Comparison of ENCODE assay signal across 8 cellular contexts in the genomic region with DNA sequence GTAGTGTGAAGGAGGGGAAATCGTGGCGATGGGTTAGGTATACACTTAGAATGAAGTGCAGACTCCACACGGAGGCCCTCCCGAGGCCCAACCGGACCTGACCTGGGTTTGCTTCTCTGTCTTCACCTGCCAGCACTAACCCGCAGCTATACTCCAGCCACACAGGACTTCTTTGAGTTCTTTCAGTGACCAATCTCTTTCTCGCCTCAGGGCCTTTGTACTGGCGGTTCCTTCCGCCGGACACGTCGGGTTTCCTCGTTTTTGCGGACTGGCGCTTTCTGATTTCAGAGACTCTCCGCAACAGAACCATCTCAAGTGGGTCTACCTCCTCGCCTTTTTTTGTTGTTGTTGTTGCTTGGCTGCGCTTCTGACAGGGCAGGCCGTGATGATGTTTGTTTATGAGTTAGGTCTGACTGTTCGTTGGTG. TPM values are rescaled to one million over a fixed set of nuclear protein-coding genes. Genes with fewer than 3 reads are reported as not detected.
DNase-seq lines count a peak whose midpoint lies in the region; ATAC-seq and TF ChIP-seq lines count a peak whose summit lies in the region.

TSS of gene NEIL1 (plus strand) at position 244 of the 426 bp plus-strand sequence. CDS start 1,867 bp downstream, outside the sequence.

- ATAC-seq in WTC11: peak; percentile 11
- no peak for ATAC-seq in HG03439 (IDR thresholded peaks at IDR 0.05; ENCODE audit: unreplicated experiment)

- no peaks in the 10 kb centered on the region for H4K20me1 ChIP-seq in GM23248 (ENCODE audit: insufficient read depth)

- TF ChIP-seq CTCF in WTC11 (IDR thresholded peaks at IDR 0.05): no peak

- H3K36me3 Mint-ChIP-seq in WTC11: no peaks in the 10 kb centered on the region

- peak within 1 kb of the TSS; percentile 68 for H3K18ac ChIP-seq in trophoblast cell (ENCODE audit: low read length)

- no peaks in the 10 kb centered on the region for H3K79me2 ChIP-seq in GM23248 (ENCODE audit: insufficient read depth)
- peaks cover 5% of the 10 kb centered on the region for H3K79me2 ChIP-seq in trophoblast cell (ENCODE audit: control insufficient read depth, insufficient read depth, low read length, poor library complexity)

- H3K9ac ChIP-seq in GM23248: peak within 1 kb of the TSS; percentile 76
- H3K9ac ChIP-seq in trophoblast cell (ENCODE audit: low read length): peak within 1 kb of the TSS; percentile 57

- peaks cover 35% of the 10 kb centered on the region for H3K27me3 Mint-ChIP-seq in WTC11 (ENCODE audit: low read depth)

- peak within 1 kb of the TSS; percentile 85 for H4K8ac ChIP-seq in trophoblast cell (ENCODE audit: low read depth, low read length)

- peak within 1 kb of the TSS; percentile 64 for H3K14ac ChIP-seq in trophoblast cell (ENCODE audit: low read length)

- H2AK5ac ChIP-seq in trophoblast cell (ENCODE audit: low read length): no peak within 1 kb of the TSS

- H3K4me3 ChIP-seq in GM23248: peak within 1 kb of the TSS; percentile 80
- H3K4me3 ChIP-seq in trophoblast cell (ENCODE audit: low read depth, low read length): peak within 1 kb of the TSS; percentile 66

- H2AFZ ChIP-seq in GM23248: peak within 1 kb of the TSS; percentile 92
- H2AFZ ChIP-seq in trophoblast cell (ENCODE audit: insufficient read depth, low read length, poor library complexity): peak within 1 kb of the TSS; percentile 86

- H3K27ac Mint-ChIP-seq in WTC11: no peak within 1 kb of the TSS

- H3K79me1 ChIP-seq in trophoblast cell (ENCODE audit: low read length): peaks cover 5% of the 10 kb centered on the region

- H3K27me3 ChIP-seq in GM23248 (replicated peaks; ENCODE audit: insufficient read depth) (no peaks in the 10 kb centered on the region), trophoblast cell (ENCODE audit: insufficient read depth, low read length) (peaks cover 14% of the 10 kb centered on the region)

- H4K12ac ChIP-seq in trophoblast cell (ENCODE audit: low read depth, low read length): peak within 1 kb of the TSS; percentile 77

- H3K27ac ChIP-seq in GM23248 (no peak within 1 kb of the TSS), trophoblast cell (ENCODE audit: low read depth, low read length) (no peak within 1 kb of the TSS)

- H3K9me3 ChIP-seq in GM23248 (ENCODE audit: low read depth) (no peaks in the 10 kb centered on the region), trophoblast cell (ENCODE audit: insufficient read depth, low read depth, low read length) (no peaks in the 10 kb centered on the region)

- H2BK5ac ChIP-seq in trophoblast cell (ENCODE audit: low read depth, low read length, poor library complexity): no peak within 1 kb of the TSS

- no peaks in the 10 kb centered on the region for H3K4me1 ChIP-seq in GM23248 (ENCODE audit: insufficient read depth)
- peaks cover 5 to 12% of the 10 kb centered on the region in 2 experiments for H3K4me1 ChIP-seq in trophoblast cell (ENCODE audit: control insufficient read depth in 1 of 2, insufficient read depth in 2 of 2, low read length in 2 of 2)

- no peaks in the 10 kb centered on the region for H3K9me3 Mint-ChIP-seq in WTC11

- no peak within 1 kb of the TSS for H3K23ac ChIP-seq in trophoblast cell (ENCODE audit: low read length)

- H3K4ac ChIP-seq in trophoblast cell (ENCODE audit: low read depth, low read length): peak within 1 kb of the TSS; percentile 17

- H3K4me1 Mint-ChIP-seq in WTC11: peaks cover 9% of the 10 kb centered on the region

- H3K36me3 ChIP-seq in GM23248 (ENCODE audit: low read depth) (no peaks in the 10 kb centered on the region), trophoblast cell (ENCODE audit: control insufficient read depth in 1 of 2, insufficient read depth in 2 of 2, low read length in 2 of 2) (no peaks in the 10 kb centered on the region)

- 28 to 34% methylated on average over 20 of the region's 20 CpGs for WGBS in GM23248 (ENCODE audit: low coverage in 1 of 2, low lambda C conversion rate in 2 of 2, missing lambda C conversion rate in 2 of 2), 2 experiments
- WGBS in trophoblast cell (ENCODE audit: extremely low coverage, insufficient coverage, insufficient read length): no CpG with 5 or more reads among the region's 20 CpGs

- H2BK12ac ChIP-seq in trophoblast cell (ENCODE audit: low read length): no peak within 1 kb of the TSS

- no peaks in the 10 kb centered on the region for H3K9me2 ChIP-seq in GM23248 (ENCODE audit: insufficient read depth)

- H2BK120ac ChIP-seq in trophoblast cell (ENCODE audit: insufficient read depth, low read length, poor library complexity): peak within 1 kb of the TSS; percentile 32

- H3F3A ChIP-seq in GM23248 (ENCODE audit: insufficient read depth): peaks cover 11% of the 10 kb centered on the region

- in situ Hi-C loops in GM23248 (cut with MboI): no loop called here

- H3K4me2 ChIP-seq in GM23248 (ENCODE audit: unreplicated experiment) (peak within 1 kb of the TSS; percentile 93), trophoblast cell (ENCODE audit: low read length) (peak within 1 kb of the TSS; percentile 81)

- POLR2A ChIA-PET in WTC11 (lab: Charles Lee): interaction anchor here (3.1 kb wide), 1 partner anchor 21 kb away, joined by 14 read pairs; the partner anchor contains the start of gene MAN2C1

- H3K4me3 Mint-ChIP-seq in WTC11: peak within 1 kb of the TSS; percentile 84

- DNase-seq in GM23248 (no peak), WTC11 (ENCODE audit: low spot score) (no peak), glomerular endothelial cell (ENCODE audit: extremely low read depth, low read depth, low spot score) (no peak), trophoblast cell (peak; percentile 88 to 95), HuH-7 (ENCODE audit: low spot score) (no peak)
- no peak for DNase-seq in central memory CD4-positive, alpha-beta T cell
- DNase-seq in activated CD4-positive, alpha-beta T cell treated with anti-CD3 and anti-CD28 coated beads for 1 hour: no peak

- peak within 1 kb of the TSS; percentile 64 for H4K91ac ChIP-seq in trophoblast cell (ENCODE audit: low read depth, low read length)

- CTCF ChIA-PET in WTC11 (lab: Charles Lee): interaction anchor here (2.0 to 3.9 kb wide), 2 partner anchors 21 to 39 kb away, joined by 7 to 25 read pairs; partner anchors contain the start of gene MAN2C1

TF ChIP-seq in WTC11, 78 proteins besides CTCF, POLR2A, EP300 and RAD21:
- TF ChIP-seq IRF2 (CRISPR knock-in tag; IDR thresholded peaks at IDR 0.05; ENCODE audit: borderline replicate concordance, low read depth) (no peak), FOXK1 (CRISPR knock-in tag; IDR thresholded peaks at IDR 0.05) (0 out of 2 replicates have a peak, but pooled peaks have one; percentile 33)

RNA-seq across cellular contexts. Expression of gene NEIL1, which starts in this region (rescaled TPM):
- total RNA-seq in GM23248 (2014; rRNA removed; shearing (Covaris generic)): 2.9 and 15.9 TPM in 2 replicates
- polyA plus RNA-seq in GM23248 (2016; fragmentation: Nextera tagmentation; extraction: Ambion mirVana): 2.6 and 3.9 TPM in 2 replicates
- 24.8 to 25.2 TPM (median 24.9 TPM) in 3 replicates for total RNA-seq in WTC11 (2021)
- 22.8 and 31.3 TPM in 2 replicates for total RNA-seq in glomerular endothelial cell
- polyA plus RNA-seq in trophoblast cell (2013): 4.2 and 5.1 TPM in 2 replicates

Comparison
In these comparisons a context has a peak if more than half of its experiments do, and no peak if none do; other contexts are left out.
1. DNase-seq: peak in trophoblast cell (2 of 2); none in GM23248 (single experiment), WTC11 (single experiment), glomerular endothelial cell (single experiment), central memory CD4-positive, alpha-beta T cell (single experiment), activated CD4-positive, alpha-beta T cell treated with anti-CD3 and anti-CD28 coated beads for 1 hour (single experiment) and HuH-7 (single experiment).